8 cellular contexts compared by ENCODE assay signal in the genomic region with DNA sequence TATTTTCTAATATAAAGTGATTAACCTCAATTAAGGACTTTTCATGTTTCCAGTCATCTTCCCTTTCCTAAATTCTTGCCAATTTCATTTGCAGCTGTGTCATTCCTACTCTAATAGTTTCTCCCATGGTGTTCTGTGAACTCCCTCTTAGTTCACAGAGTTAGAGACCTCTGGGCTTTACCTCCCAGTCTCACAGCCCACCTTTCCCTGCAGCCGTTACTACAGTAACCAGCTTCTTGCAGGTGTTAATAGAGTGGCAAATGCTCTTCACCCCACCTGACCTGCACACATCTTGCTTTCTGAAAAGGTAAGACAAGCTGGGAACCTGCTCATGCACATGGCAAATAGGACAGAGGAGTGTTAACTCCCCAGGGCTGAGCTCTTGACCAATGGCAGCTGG.
"Had no signal": no experiment of that assay in that cellular context is flagged by ENCODE, and none has a peak within 500 bp of the region (broad histone marks: within the 10 kb centered on the region; RNA-seq: fewer than 3 reads in every experiment).

No MANE protein-coding gene starts in this region.

- H3K4me3 Mint-ChIP-seq: H9 had no signal

- FAIRE-seq: H54, HTR-8/SVneo, K562 had no signal

- H3K4me3 ChIP-seq: K562 had no signal

- DNase-seq: GOT3, H9, HCEC 1CT, IMR-90, KG1 had no signal

- H3K9me3 Mint-ChIP-seq: H9 had no signal

- H3K27ac Mint-ChIP-seq: H9 had no signal
